ENCODE assay signal across 1 cellular context in the genomic region with DNA sequence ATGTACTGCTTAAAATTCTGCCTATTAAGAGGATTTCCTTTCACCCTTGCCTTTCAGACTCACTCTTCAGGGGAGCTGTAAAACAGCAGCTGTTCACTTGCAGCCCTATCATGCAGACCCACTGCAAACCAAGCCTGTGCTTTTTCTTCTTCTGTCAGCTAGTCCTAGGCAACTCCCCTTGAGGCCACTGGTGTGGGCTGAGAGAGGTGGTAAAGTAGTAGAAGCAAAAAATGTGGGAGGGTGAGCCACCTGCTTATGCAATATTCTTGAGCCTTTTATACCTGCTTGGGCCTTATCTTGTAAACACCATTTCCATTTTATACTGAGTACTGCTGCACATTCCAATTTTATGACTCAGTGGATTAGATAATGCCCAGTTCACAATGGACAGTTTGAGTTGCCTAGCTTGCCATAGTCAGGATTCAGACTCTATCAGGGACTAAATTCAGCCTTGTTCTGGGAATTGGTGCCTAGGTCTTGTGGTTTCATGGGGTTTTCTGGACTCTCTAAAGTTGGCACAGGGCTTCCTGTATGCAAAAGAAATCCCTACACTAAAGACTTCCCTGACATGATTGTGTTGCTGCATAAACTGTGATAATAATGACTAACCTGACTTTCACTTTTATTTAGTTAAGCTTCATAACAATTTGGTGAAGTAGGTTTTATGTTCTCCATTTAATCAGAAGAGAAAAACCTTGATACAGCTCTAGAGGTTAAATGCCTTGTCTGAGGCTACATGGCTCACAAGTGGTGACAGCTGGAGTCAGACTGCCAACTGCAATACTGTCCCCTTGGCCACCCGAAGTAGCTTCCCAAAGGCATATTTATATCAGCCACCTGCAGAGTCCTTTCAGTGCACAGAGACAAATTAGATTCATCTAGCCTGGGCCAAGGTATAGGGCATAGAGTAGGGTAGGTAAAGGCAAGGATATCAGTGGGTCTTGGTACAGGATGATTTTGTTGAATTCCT.
TF ChIP-seq lines count a peak whose summit lies in the region.

No MANE protein-coding gene starts in this region.

TF ChIP-seq in HepG2, 621 proteins besides CTCF, POLR2A, EP300 and RAD21:
- no peak for TF ChIP-seq TP53 (CRISPR knock-in tag; conservative IDR thresholded peaks at IDR 0.05)
- no peak for TF ChIP-seq RXRA (CRISPR knock-in tag; IDR thresholded peaks at IDR 0.05)
- no peak for TF ChIP-seq NBN (conservative IDR thresholded peaks at IDR 0.05)
- no peak for TF ChIP-seq ZC3H13 (CRISPR knock-in tag; IDR thresholded peaks at IDR 0.05)
- no peak for TF ChIP-seq ZNF335 (CRISPR knock-in tag; IDR thresholded peaks at IDR 0.05)
- TF ChIP-seq ZNF781 (CRISPR knock-in tag; IDR thresholded peaks at IDR 0.05; ENCODE audit: borderline replicate concordance, not compliant biosample characterization): no peak
- no peak for TF ChIP-seq ZNF235 (CRISPR knock-in tag; IDR thresholded peaks at IDR 0.05; ENCODE audit: borderline replicate concordance)
- no peak for TF ChIP-seq ZBTB21 (CRISPR knock-in tag; IDR thresholded peaks at IDR 0.05)
- no peak for TF ChIP-seq PHF5A (CRISPR knock-in tag; IDR thresholded peaks at IDR 0.05; ENCODE audit: low read depth, unreplicated experiment)
- TF ChIP-seq GPN1 (CRISPR knock-in tag; IDR thresholded peaks at IDR 0.05; ENCODE audit: borderline replicate concordance): no peak
- TF ChIP-seq TARDBP (CRISPR knock-in tag; IDR thresholded peaks at IDR 0.05): no peak
- TF ChIP-seq ATF7 (IDR thresholded peaks at IDR 0.05): no peak
- no peak for TF ChIP-seq ATF7 (CRISPR knock-in tag; IDR thresholded peaks at IDR 0.05)
- TF ChIP-seq, protein P1, sequence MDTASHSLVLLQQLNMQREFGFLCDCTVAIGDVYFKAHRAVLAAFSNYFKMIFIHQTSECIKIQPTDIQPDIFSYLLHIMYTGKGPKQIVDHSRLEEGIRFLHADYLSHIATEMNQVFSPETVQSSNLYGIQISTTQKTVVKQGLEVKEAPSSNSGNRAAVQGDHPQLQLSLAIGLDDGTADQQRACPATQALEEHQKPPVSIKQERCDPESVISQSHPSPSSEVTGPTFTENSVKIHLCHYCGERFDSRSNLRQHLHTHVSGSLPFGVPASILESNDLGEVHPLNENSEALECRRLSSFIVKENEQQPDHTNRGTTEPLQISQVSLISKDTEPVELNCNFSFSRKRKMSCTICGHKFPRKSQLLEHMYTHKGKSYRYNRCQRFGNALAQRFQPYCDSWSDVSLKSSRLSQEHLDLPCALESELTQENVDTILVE (CRISPR knock-in tag; IDR thresholded peaks at IDR 0.05): no peak
- no peak for TF ChIP-seq ZNF629 (CRISPR knock-in tag; conservative IDR thresholded peaks at IDR 0.05)
- TF ChIP-seq POLR2AphosphoS2 (IDR thresholded peaks at IDR 0.05; ENCODE audit: low read depth, low read length): no peak
- no peak for TF ChIP-seq ARID2 (CRISPR knock-in tag; IDR thresholded peaks at IDR 0.05; ENCODE audit: borderline replicate concordance)
- TF ChIP-seq, protein P2, sequence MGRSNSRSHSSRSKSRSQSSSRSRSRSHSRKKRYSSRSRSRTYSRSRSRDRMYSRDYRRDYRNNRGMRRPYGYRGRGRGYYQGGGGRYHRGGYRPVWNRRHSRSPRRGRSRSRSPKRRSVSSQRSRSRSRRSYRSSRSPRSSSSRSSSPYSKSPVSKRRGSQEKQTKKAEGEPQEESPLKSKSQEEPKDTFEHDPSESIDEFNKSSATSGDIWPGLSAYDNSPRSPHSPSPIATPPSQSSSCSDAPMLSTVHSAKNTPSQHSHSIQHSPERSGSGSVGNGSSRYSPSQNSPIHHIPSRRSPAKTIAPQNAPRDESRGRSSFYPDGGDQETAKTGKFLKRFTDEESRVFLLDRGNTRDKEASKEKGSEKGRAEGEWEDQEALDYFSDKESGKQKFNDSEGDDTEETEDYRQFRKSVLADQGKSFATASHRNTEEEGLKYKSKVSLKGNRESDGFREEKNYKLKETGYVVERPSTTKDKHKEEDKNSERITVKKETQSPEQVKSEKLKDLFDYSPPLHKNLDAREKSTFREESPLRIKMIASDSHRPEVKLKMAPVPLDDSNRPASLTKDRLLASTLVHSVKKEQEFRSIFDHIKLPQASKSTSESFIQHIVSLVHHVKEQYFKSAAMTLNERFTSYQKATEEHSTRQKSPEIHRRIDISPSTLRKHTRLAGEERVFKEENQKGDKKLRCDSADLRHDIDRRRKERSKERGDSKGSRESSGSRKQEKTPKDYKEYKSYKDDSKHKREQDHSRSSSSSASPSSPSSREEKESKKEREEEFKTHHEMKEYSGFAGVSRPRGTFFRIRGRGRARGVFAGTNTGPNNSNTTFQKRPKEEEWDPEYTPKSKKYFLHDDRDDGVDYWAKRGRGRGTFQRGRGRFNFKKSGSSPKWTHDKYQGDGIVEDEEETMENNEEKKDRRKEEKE (IDR thresholded peaks at IDR 0.05): no peak
TF ChIP-seq in HepG2: peak in this region for 0.
